Comparison of ENCODE assay signal across 8 cellular contexts in the genomic region with DNA sequence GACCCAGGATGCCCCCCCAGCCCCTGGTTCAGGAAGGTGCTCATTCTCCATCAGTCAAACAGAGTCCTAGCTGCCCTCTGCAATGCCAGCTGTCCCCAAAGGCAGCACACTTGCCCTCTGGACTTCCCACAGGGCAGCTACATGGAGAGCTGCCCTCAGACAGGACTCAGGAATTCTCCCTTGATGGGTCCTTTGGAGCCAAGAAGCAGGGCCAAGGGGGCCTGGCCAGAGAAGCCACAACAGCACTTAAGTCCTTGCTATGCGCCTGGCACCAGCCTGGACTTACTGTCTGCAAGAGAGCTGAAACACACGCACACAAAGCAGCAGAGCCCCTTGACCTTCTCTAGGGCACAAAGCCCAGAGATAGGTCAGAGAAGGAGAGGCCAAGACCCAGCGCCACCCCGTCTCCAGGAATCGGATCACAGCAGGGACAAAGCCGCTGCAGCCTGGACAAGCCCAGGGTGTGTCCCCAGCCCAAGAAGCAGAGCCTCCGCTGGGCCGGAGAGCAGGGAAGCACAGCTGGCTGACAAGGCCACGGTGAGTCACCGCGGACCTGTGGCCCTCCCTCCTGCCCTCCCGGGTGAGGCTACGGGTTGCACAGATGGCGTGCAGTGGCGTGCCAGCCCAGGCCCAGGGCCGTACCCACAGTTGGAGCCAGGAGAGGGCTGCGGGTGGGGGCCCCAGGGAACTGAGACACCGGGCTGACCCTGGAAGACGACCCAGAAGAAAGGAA. TPM values are rescaled to one million over a fixed set of nuclear protein-coding genes. Genes with fewer than 3 reads are reported as not detected.
DNase-seq lines count a peak whose midpoint lies in the region; ATAC-seq and TF ChIP-seq lines count a peak whose summit lies in the region.

No MANE protein-coding gene starts in this region.

- H3K9me3 Mint-ChIP-seq in endothelial cell (ENCODE audit: unreplicated experiment): no peaks in the 10 kb centered on the region

- no peaks in the 10 kb centered on the region for H3K4me1 Mint-ChIP-seq in endothelial cell (ENCODE audit: unreplicated experiment)

- H3K4me3 Mint-ChIP-seq in endothelial cell (ENCODE audit: unreplicated experiment): peak overlapping the region; percentile 59

- no peak for TF ChIP-seq POLR2A in erythroblast (IDR thresholded peaks at IDR 0.05; ENCODE audit: low read length)

- ATAC-seq in activated CD4-positive, CD25-positive, alpha-beta regulatory T cell treated with anti-CD3 and anti-CD28 coated beads, Interleukin-2, amount 50 U/mL, for 24 hours: peak; percentile 15 to 31
- peak; percentile 38 for ATAC-seq in HG02759 (IDR thresholded peaks at IDR 0.05; ENCODE audit: unreplicated experiment)
- no peak for ATAC-seq in HG03039 (IDR thresholded peaks at IDR 0.05; ENCODE audit: unreplicated experiment)

- no peak for DNase-seq in activated CD4-positive, CD25-positive, alpha-beta regulatory T cell treated with anti-CD3 and anti-CD28 coated beads, Interleukin-2, amount 50 U/mL, for 72 hours
- peak; percentile 77 for DNase-seq in SHP77 treated with DMSO at 0.1 percent for 48 hours (lab: John Stamatoyannopoulos, UW)
- DNase-seq in endothelial cell (ENCODE audit: low spot score): peak; percentile 9
- DNase-seq in myocyte (ENCODE audit: low read depth): peak; percentile 96
- DNase-seq in erythroblast (lab: John Stamatoyannopoulos, UW): no peak

- peaks cover 13% of the 10 kb centered on the region for H3K27me3 Mint-ChIP-seq in endothelial cell (ENCODE audit: unreplicated experiment)

- TF ChIP-seq CTCF in endothelial cell (IDR thresholded peaks at IDR 0.05; ENCODE audit: unreplicated experiment): no peak

- no peak overlapping the region for H3K27ac Mint-ChIP-seq in endothelial cell (ENCODE audit: unreplicated experiment)

- no peaks in the 10 kb centered on the region for H3K36me3 Mint-ChIP-seq in endothelial cell (ENCODE audit: low read depth, unreplicated experiment)

RNA-seq across cellular contexts. Expression of gene WNT9A, which starts 1.7 kb away (rescaled TPM):
- total RNA-seq in endothelial cell (ENCODE audit: unreplicated experiment) (1.0 TPM), myocyte (6.5 and 10.6 TPM in 2 replicates)
- 11.8 TPM for polyA plus RNA-seq in myocyte (2012)

Comparison
In these comparisons a context has a peak if more than half of its experiments do, and no peak if none do; other contexts are left out.
1. DNase-seq: peak in SHP77 treated with DMSO at 0.1 percent for 48 hours (single experiment), endothelial cell (single experiment) and myocyte (single experiment); none in activated CD4-positive, CD25-positive, alpha-beta regulatory T cell treated with anti-CD3 and anti-CD28 coated beads, Interleukin-2, amount 50 U/mL, for 72 hours (single experiment) and erythroblast (0 of 2).